Comparison of ENCODE assay signal across 15 cellular contexts in the genomic region with DNA sequence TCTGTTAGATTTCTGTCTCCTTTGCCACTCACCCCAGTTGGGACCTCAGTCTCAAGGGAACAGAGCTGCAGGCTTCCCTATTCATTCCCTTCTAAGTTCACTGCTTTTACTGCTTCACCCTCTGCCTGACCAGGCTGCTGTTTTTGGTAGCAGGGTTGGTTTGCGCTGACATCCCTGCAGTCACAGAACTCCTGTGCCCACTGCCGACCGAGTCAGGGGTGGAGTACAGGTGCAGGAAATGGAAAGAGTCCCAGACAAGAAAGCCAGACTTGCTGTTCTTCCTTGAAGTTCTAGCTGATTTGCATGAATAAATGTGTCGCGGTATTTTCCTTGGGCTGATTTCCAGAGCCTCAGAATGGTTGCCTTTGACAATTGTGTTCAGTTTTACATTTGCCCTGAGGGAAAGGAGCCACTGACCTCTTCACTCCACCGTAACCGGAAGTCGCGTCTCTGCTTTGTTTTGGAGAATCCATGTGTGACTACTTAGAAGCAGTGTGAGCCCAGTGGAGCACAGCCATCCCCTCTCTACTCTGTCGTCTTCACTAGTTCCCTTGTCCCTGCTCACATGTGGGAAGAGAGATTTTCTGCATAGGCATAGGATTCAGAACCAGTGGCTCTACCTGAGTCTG.
DNase-seq lines count a peak whose midpoint lies in the region; ATAC-seq and TF ChIP-seq lines count a peak whose summit lies in the region.
"Had no signal": no experiment of that assay in that cellular context is flagged by ENCODE, and none has a peak within 500 bp of the region (broad histone marks: within the 10 kb centered on the region; RNA-seq: fewer than 3 reads in every experiment).

No MANE protein-coding gene starts in this region.

- H3K27ac Mint-ChIP-seq in effector memory CD8-positive, alpha-beta T cell, result peak overlapping the region; percentile 19 to 80
- H3K27ac Mint-ChIP-seq in neural progenitor cell, result peak overlapping the region; percentile 58

- no peak overlapping the region for H2AFZ ChIP-seq in neural progenitor cell (replicated peaks)

- no peak for ATAC-seq in effector memory CD8-positive, alpha-beta T cell (replicated peaks)
- ATAC-seq in GM19035 (IDR thresholded peaks at IDR 0.05; ENCODE audit: unreplicated experiment), result no peak
- ATAC-seq: gastrocnemius medialis, left colon, pancreas had no signal

- peak overlapping the region; percentile 20 for H3K9ac ChIP-seq in neural progenitor cell
- H3K9ac ChIP-seq: SK-N-SH had no signal

- no peaks in the 10 kb centered on the region for H3K9me3 ChIP-seq in neural progenitor cell (ENCODE audit: low read depth)
- H3K9me3 ChIP-seq: gastrocnemius medialis, pancreas, SK-N-SH had no signal

- peaks cover 24% of the 10 kb centered on the region for H3K79me2 ChIP-seq in neural progenitor cell (ENCODE audit: low read depth)

- H3K36me3 ChIP-seq in neural progenitor cell, result peaks cover 32% of the 10 kb centered on the region

- H3K4me3 ChIP-seq in neural progenitor cell, result no peak overlapping the region
- H3K4me3 ChIP-seq: gastrocnemius medialis, pancreas had no signal

- TF ChIP-seq POLR2A in erythroblast (IDR thresholded peaks at IDR 0.05; ENCODE audit: low read length), result no peak

- H3K27me3 ChIP-seq in neural progenitor cell, result no peaks in the 10 kb centered on the region
- H3K27me3 ChIP-seq: gastrocnemius medialis, pancreas had no signal

- peaks cover 21% of the 10 kb centered on the region for H4K20me1 ChIP-seq in neural progenitor cell (ENCODE audit: low read depth)

- H3K36me3 Mint-ChIP-seq in effector memory CD8-positive, alpha-beta T cell (ENCODE audit: insufficient read depth), result peaks cover 30% of the 10 kb centered on the region
- peaks cover 41% of the 10 kb centered on the region for H3K36me3 Mint-ChIP-seq in neural progenitor cell

- H3K4me1 ChIP-seq in neural progenitor cell, result no peaks in the 10 kb centered on the region
- H3K4me1 ChIP-seq: pancreas had no signal

- H3K4me2 ChIP-seq in neural progenitor cell, result no peak overlapping the region
- H3K4me2 ChIP-seq: SK-N-SH had no signal

- peak overlapping the region; percentile 70 for H3K27ac ChIP-seq in neural progenitor cell
- H3K27ac ChIP-seq: gastrocnemius medialis, pancreas had no signal

- H3K9me3 Mint-ChIP-seq in effector memory CD8-positive, alpha-beta T cell, result no peaks in the 10 kb centered on the region
- H3K9me3 Mint-ChIP-seq in neural progenitor cell, result no peaks in the 10 kb centered on the region

- H3F3A ChIP-seq in neural progenitor cell (ENCODE audit: low read depth), result peaks cover 5% of the 10 kb centered on the region

- no peaks in the 10 kb centered on the region for H3K27me3 Mint-ChIP-seq in effector memory CD8-positive, alpha-beta T cell
- no peaks in the 10 kb centered on the region for H3K27me3 Mint-ChIP-seq in neural progenitor cell (ENCODE audit: insufficient read depth, low read depth)

- DNase-seq in Caki2 (ENCODE audit: low read depth), result peak; percentile 92
- peak; percentile 62 for DNase-seq in NCI-H146 (lab: John Stamatoyannopoulos, UW)
- no peak for DNase-seq in effector memory CD8-positive, alpha-beta T cell
- peak; percentile 44 for DNase-seq in neural progenitor cell (ENCODE audit: low spot score)
- no peak for DNase-seq in erythroblast (lab: John Stamatoyannopoulos, UW)
- DNase-seq in NCI-H345 (lab: John Stamatoyannopoulos, UW), result no peak
- DNase-seq: activated CD4-positive, alpha-beta T cell treated with anti-CD3 and anti-CD28 coated beads, Interleukin-2, amount 50 U/mL, for 4 hours; activated naive CD4-positive, alpha-beta T cell treated with anti-CD3 and anti-CD28 coated beads, Interleukin-2, amount 50 U/mL, for 16 hours; cortex of kidney; DMS 273 treated with DMSO at 0.1 percent for 48 hours; gastrocnemius medialis; left colon; pancreas; SK-N-SH had no signal

- no peak overlapping the region for H3K4me3 Mint-ChIP-seq in effector memory CD8-positive, alpha-beta T cell
- no peak overlapping the region for H3K4me3 Mint-ChIP-seq in neural progenitor cell

- TF ChIP-seq CTCF in neural progenitor cell (IDR thresholded peaks at IDR 0.05), result no peak

- peaks cover 27 to 31% of the 10 kb centered on the region in 2 donors for H3K4me1 Mint-ChIP-seq in effector memory CD8-positive, alpha-beta T cell (ENCODE audit: low read depth in 2 of 2)
- peaks cover 25% of the 10 kb centered on the region for H3K4me1 Mint-ChIP-seq in neural progenitor cell

- in situ Hi-C loops in Caki2 (cut with HindIII; ENCODE audit: low pct_unique_long_range_greater_than_20kb, low sequenced_read_pairs), result no loop called here

Comparison
In these comparisons a context has a peak if more than half of its experiments do, and no peak if none do; other contexts are left out.
1. DNase-seq: peak in Caki2 (single experiment), NCI-H146 (single experiment) and neural progenitor cell (single experiment); none in effector memory CD8-positive, alpha-beta T cell (0 of 3), erythroblast (0 of 2) and NCI-H345 (single experiment).